In genomic region chr3:51393564-51393963, GRCh38 we compare ENCODE assay signal across 1 cellular context.
A peak's percentile ranks its signal among the peaks of the same experiment; 100 is the strongest.
TF ChIP-seq lines count a peak whose summit lies in the region.

No MANE protein-coding gene starts in this region.

TF ChIP-seq in H1, 55 proteins besides CTCF, POLR2A, EP300 and RAD21:
- TF ChIP-seq POU5F1 (IDR thresholded peaks at IDR 0.05; ENCODE audit: low read depth, low read length) (no peak), POLR2AphosphoS5 (IDR thresholded peaks at IDR 0.05; ENCODE audit: low read depth, low read length) (peak; percentile 34; the same call in 1 of the 2 replicates)
